13 cellular contexts compared by ENCODE assay signal in the genomic region with DNA sequence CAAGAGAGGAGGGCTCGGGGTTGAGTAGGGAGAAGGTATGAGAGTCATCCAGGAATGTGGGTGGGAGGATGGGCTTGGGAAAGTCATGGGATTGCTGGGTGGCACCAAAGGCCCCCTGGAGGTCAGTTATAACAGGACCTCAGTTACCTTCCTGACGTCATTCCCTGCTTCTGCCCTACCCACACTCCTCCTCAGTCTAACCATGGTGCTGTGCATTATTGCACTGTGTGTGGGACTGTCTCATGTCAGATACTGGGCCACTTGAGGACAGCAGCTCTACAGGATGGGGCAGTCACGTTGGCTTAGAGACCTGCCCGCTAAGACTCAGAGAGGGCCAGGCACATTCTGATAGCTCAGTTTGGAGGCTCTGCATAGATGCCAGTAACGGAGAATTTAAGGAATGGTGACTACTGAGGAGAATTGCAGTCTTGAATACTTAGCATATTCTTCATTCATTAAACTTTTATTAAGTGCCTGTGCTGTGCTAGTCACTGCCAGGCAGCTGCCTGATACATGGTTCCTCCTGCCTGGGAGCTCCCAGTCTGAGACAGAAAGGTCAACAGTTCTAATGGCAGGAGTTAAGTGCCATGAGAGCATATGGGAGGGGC.
DNase-seq lines count a peak whose midpoint lies in the region; ATAC-seq and TF ChIP-seq lines count a peak whose summit lies in the region.
"Had no signal": no experiment of that assay in that cellular context is flagged by ENCODE, and none has a peak within 500 bp of the region (broad histone marks: within the 10 kb centered on the region; RNA-seq: fewer than 3 reads in every experiment).

No MANE protein-coding gene starts in this region.

- TF ChIP-seq CTCF in fibroblast of pulmonary artery (IDR thresholded peaks at IDR 0.05; ENCODE audit: low read length, missing control alignments) (no peak), neural crest cell (conservative IDR thresholded peaks at IDR 0.05) (peak; percentile 18), BE2C (IDR thresholded peaks at IDR 0.05; ENCODE audit: low read depth, low read length) (no peak)
- no peak for TF ChIP-seq CTCF in CD4-positive, alpha-beta T cell (IDR thresholded peaks at IDR 0.05)

- H3K4me3 ChIP-seq in fibroblast of pulmonary artery (replicated peaks; ENCODE audit: low read depth, low read length) (no peak overlapping the region), SJCRH30 (no peak overlapping the region), BE2C (ENCODE audit: low read depth, low read length) (no peak overlapping the region)

- peaks cover 2% of the 10 kb centered on the region for H3K27me3 Mint-ChIP-seq in neural crest cell (ENCODE audit: low read depth)
- no peaks in the 10 kb centered on the region for H3K27me3 Mint-ChIP-seq in CD4-positive, alpha-beta T cell
- peaks cover 26% of the 10 kb centered on the region for H3K27me3 Mint-ChIP-seq in activated CD4-positive, alpha-beta T cell treated with anti-CD3 and anti-CD28 coated beads, Interleukin-2, amount 10 ng/mL, durations not matched to agents 24 days and 14 days

- peaks cover 7% of the 10 kb centered on the region for H3K4me1 Mint-ChIP-seq in neural crest cell
- H3K4me1 Mint-ChIP-seq in CD4-positive, alpha-beta T cell (ENCODE audit: low read depth): peaks cover 4% of the 10 kb centered on the region
- H3K4me1 Mint-ChIP-seq in activated CD4-positive, alpha-beta T cell treated with anti-CD3 and anti-CD28 coated beads, Interleukin-2, amount 10 ng/mL, durations not matched to agents 24 days and 14 days: no peaks in the 10 kb centered on the region

- H3K36me3 Mint-ChIP-seq in neural crest cell (ENCODE audit: low read depth): no peaks in the 10 kb centered on the region
- H3K36me3 Mint-ChIP-seq in CD4-positive, alpha-beta T cell (ENCODE audit: low read depth): no peaks in the 10 kb centered on the region
- H3K36me3 Mint-ChIP-seq in activated CD4-positive, alpha-beta T cell treated with anti-CD3 and anti-CD28 coated beads, Interleukin-2, amount 10 ng/mL, durations not matched to agents 24 days and 14 days (ENCODE audit: low read depth): no peaks in the 10 kb centered on the region

- H3K9me3 Mint-ChIP-seq in neural crest cell: no peaks in the 10 kb centered on the region
- no peaks in the 10 kb centered on the region for H3K9me3 Mint-ChIP-seq in CD4-positive, alpha-beta T cell
- no peaks in the 10 kb centered on the region for H3K9me3 Mint-ChIP-seq in activated CD4-positive, alpha-beta T cell treated with anti-CD3 and anti-CD28 coated beads, Interleukin-2, amount 10 ng/mL, durations not matched to agents 24 days and 14 days
- H3K9me3 Mint-ChIP-seq: activated naive CD4-positive, alpha-beta T cell treated with anti-CD3 and anti-CD28 coated beads for 36 hours had no signal

- H3K27ac Mint-ChIP-seq in neural crest cell (ENCODE audit: unreplicated experiment): no peak overlapping the region
- H3K27ac Mint-ChIP-seq in CD4-positive, alpha-beta T cell: no peak overlapping the region
- H3K27ac Mint-ChIP-seq in activated CD4-positive, alpha-beta T cell treated with anti-CD3 and anti-CD28 coated beads, Interleukin-2, amount 10 ng/mL, durations not matched to agents 24 days and 14 days: no peak overlapping the region
- H3K27ac Mint-ChIP-seq: activated naive CD4-positive, alpha-beta T cell treated with anti-CD3 and anti-CD28 coated beads for 36 hours had no signal

- no peaks in the 10 kb centered on the region for H3K4me1 ChIP-seq in SJCRH30
- no peaks in the 10 kb centered on the region for H3K4me1 ChIP-seq in BE2C

- no peak for ATAC-seq in CD4-positive, alpha-beta T cell (ENCODE audit: poor library complexity)

- no peak overlapping the region for H3K27ac ChIP-seq in CD4-positive, alpha-beta T cell (ENCODE audit: low read depth, low read length)
- H3K27ac ChIP-seq in SJCRH30: no peak overlapping the region

- no peak overlapping the region for H3K4me3 Mint-ChIP-seq in neural crest cell
- H3K4me3 Mint-ChIP-seq in CD4-positive, alpha-beta T cell: no peak overlapping the region
- H3K4me3 Mint-ChIP-seq in activated CD4-positive, alpha-beta T cell treated with anti-CD3 and anti-CD28 coated beads, Interleukin-2, amount 10 ng/mL, durations not matched to agents 24 days and 14 days: no peak overlapping the region
- H3K4me3 Mint-ChIP-seq: activated naive CD4-positive, alpha-beta T cell treated with anti-CD3 and anti-CD28 coated beads for 36 hours had no signal

- intact Hi-C loops in CD4-positive, alpha-beta T cell (cut with DNase I, micrococcal nuclease): no loop called here
- intact Hi-C loops in activated CD4-positive, alpha-beta T cell treated with anti-CD3 and anti-CD28 coated beads, Interleukin-2, amount 10 ng/mL, durations not matched to agents 24 days and 14 days (cut with micrococcal nuclease): no loop called here

- H3K9me3 ChIP-seq in CD4-positive, alpha-beta T cell (ENCODE audit: control insufficient read depth, low read length): no peaks in the 10 kb centered on the region
- H3K9me3 ChIP-seq in SJCRH30 (replicated peaks) (no peaks in the 10 kb centered on the region), BE2C (no peaks in the 10 kb centered on the region)

- peak; percentile 6 for DNase-seq in GM04504 (ENCODE audit: low read depth)
- peak; percentile 34 for DNase-seq in NCI-H2227 treated with DMSO at 0.1 percent for 48 hours (lab: John Stamatoyannopoulos, UW)
- peak; percentile 43 for DNase-seq in fibroblast of pulmonary artery (ENCODE audit: low read depth)
- no peak for DNase-seq in neural crest cell (ENCODE audit: low read depth, low spot score)
- DNase-seq in CD4-positive, alpha-beta T cell: no peak
- no peak for DNase-seq in SJCRH30
- no peak for DNase-seq in BE2C
- no peak for DNase-seq in activated CD4-positive, alpha-beta T cell treated with anti-CD3 and anti-CD28 coated beads, Interleukin-2, amount 10 ng/mL, durations not matched to agents 24 days and 14 days
- DNase-seq: activated CD4-positive, CD25-positive, alpha-beta regulatory T cell treated with anti-CD3 and anti-CD28 coated beads, Interleukin-2, amount 50 U/mL, for 72 hours; activated naive CD4-positive, alpha-beta T cell treated with anti-CD3 and anti-CD28 coated beads for 36 hours; effector memory CD4-positive, alpha-beta T cell; NCI-H2029; RPMI8226 had no signal

- H3K27me3 ChIP-seq in CD4-positive, alpha-beta T cell (ENCODE audit: control insufficient read depth, insufficient read depth, low read length): no peaks in the 10 kb centered on the region
- H3K27me3 ChIP-seq in SJCRH30 (no peaks in the 10 kb centered on the region), BE2C (no peaks in the 10 kb centered on the region)

- no peaks in the 10 kb centered on the region for H3K36me3 ChIP-seq in SJCRH30
- H3K36me3 ChIP-seq in BE2C: no peaks in the 10 kb centered on the region

- POLR2A ChIA-PET in CD4-positive, alpha-beta T cell (lab: Charles Lee): no interaction called here

- CTCF ChIA-PET in CD4-positive, alpha-beta T cell (lab: Charles Lee): no interaction called here

Comparison
In these comparisons a context has a peak if more than half of its experiments do, and no peak if none do; other contexts are left out.
1. DNase-seq: peak in GM04504 (single experiment), NCI-H2227 treated with DMSO at 0.1 percent for 48 hours (single experiment) and fibroblast of pulmonary artery (single experiment); none in neural crest cell (single experiment), CD4-positive, alpha-beta T cell (0 of 10), SJCRH30 (0 of 2), BE2C (single experiment) and activated CD4-positive, alpha-beta T cell treated with anti-CD3 and anti-CD28 coated beads, Interleukin-2, amount 10 ng/mL, durations not matched to agents 24 days and 14 days (single experiment).